19 cellular contexts compared by ENCODE assay signal in the genomic region with DNA sequence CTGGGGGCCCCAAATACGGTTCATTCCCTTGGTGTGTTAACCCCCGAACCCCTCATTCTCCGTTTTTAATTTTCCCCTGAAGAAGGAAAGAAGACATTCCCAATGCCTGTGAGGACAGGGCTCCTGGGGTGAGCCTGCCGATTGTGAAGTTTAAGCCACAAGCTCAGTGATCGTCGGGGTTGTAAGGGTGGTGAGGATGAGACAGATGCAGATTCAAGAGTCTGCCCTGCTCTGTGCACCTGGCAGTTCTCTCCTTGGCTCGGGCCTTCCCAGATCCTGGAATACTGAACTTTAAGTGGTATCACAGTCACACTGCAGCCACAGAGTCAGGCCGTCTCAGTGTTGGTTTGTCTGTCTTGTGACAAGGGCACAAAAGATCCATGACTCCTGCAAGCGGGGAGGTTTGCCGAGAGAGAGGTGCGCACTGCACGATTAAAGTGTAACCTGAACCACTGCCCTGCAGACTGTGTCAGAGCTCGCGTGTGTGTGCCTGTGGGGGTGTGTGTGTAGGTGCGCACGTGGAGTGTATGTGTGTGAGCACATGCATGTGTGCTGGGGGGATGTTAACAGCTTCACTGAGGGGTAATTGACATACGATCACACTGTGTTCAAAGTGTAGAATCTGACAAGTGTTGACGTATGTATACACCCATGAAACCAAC.
"Had no signal": no experiment of that assay in that cellular context is flagged by ENCODE, and none has a peak within 500 bp of the region (broad histone marks: within the 10 kb centered on the region; RNA-seq: fewer than 3 reads in every experiment).

No MANE protein-coding gene starts in this region.

- H3K9me3 ChIP-seq: esophagus squamous epithelium, pancreas, thyroid gland had no signal

- H3K4me3 ChIP-seq: esophagus squamous epithelium, lung, pancreas, thyroid gland had no signal

- H3K27ac ChIP-seq: esophagus squamous epithelium, pancreas, thyroid gland, WERI-Rb-1 had no signal

- H3K36me3 Mint-ChIP-seq: activated naive CD8-positive, alpha-beta T cell treated with anti-CD3 and anti-CD28 coated beads for 36 hours had no signal

- H3K27ac Mint-ChIP-seq: activated naive CD8-positive, alpha-beta T cell treated with anti-CD3 and anti-CD28 coated beads for 36 hours; activated T-helper 17 cell treated with anti-CD3 and anti-CD28 coated beads, Interleukin-2, amount 50 U/mL, for 72 hours had no signal

- ATAC-seq: activated T-helper 17 cell treated with anti-CD3 and anti-CD28 coated beads, Interleukin-2, amount 50 U/mL, for 72 hours; left lobe of liver; pancreas had no signal

- H3K4me1 ChIP-seq: esophagus squamous epithelium, pancreas, thyroid gland had no signal

- H3K27me3 ChIP-seq: pancreas, thyroid gland had no signal

- H3K27me3 Mint-ChIP-seq: activated naive CD8-positive, alpha-beta T cell treated with anti-CD3 and anti-CD28 coated beads for 36 hours had no signal

- H3K4me1 Mint-ChIP-seq: activated naive CD8-positive, alpha-beta T cell treated with anti-CD3 and anti-CD28 coated beads for 36 hours; activated T-helper 17 cell treated with anti-CD3 and anti-CD28 coated beads, Interleukin-2, amount 50 U/mL, for 72 hours had no signal

- H3K9me3 Mint-ChIP-seq: neural crest cell had no signal

- H3K36me3 ChIP-seq: esophagus squamous epithelium, pancreas, thyroid gland, WERI-Rb-1 had no signal

- H3K4me3 Mint-ChIP-seq: activated naive CD8-positive, alpha-beta T cell treated with anti-CD3 and anti-CD28 coated beads for 36 hours; activated T-helper 17 cell treated with anti-CD3 and anti-CD28 coated beads, Interleukin-2, amount 50 U/mL, for 72 hours; neural crest cell had no signal

- DNase-seq: activated CD4-positive, alpha-beta T cell treated with anti-CD3 and anti-CD28 coated beads, Interleukin-2, amount 50 U/mL, for 48 hours; activated naive CD4-positive, alpha-beta T cell; activated naive CD8-positive, alpha-beta T cell treated with anti-CD3 and anti-CD28 coated beads for 36 hours; activated T-cell treated with anti-CD3 and anti-CD28 coated beads, Interleukin-2, amount 50 U/mL, for 1 hour; amniotic stem cell; dermis blood vessel endothelial cell; effector memory CD4-positive, alpha-beta T cell; esophagus squamous epithelium; pancreas; stimulated activated CD4-positive, alpha-beta T cell treated with anti-CD3 and anti-CD28 coated beads, Interleukin-12 subunit alpha, Interleukin-12 subunit beta, amount 100 ng/mL, for 4 hours; stimulated activated CD4-positive, alpha-beta T cell treated with anti-CD3 and anti-CD28 coated beads, Interleukin-1b, Interleukin-23, amount 100 ng/mL, for 48 hours; stimulated activated CD8-positive, alpha-beta memory T cell treated with anti-CD3 and anti-CD28 coated beads, Interleukin-4, amount 100 ng/mL, for 48 hours; stimulated activated naive CD4-positive, alpha-beta T cell; thyroid gland; WERI-Rb-1 had no signal
